ENCODE assay signal across 12 cellular contexts in the genomic region with DNA sequence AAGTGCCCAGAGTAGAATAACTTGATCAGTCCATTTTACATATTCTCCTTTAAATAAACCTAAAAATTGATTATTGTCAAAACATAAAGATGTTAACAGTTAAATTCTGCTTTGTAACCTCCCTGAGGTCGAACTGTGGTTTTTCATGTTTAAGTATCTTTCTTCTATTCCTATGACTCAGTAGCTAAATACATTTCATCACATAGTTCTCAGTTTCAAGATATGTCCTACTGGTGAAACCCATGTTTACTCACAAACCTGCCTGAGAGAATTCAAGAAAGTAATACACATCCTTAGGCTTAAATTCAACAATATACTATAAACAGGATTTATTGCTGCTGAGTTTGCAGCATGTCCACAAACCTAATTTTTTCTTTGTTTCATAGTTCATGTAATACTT.
DNase-seq lines count a peak whose midpoint lies in the region; ATAC-seq and TF ChIP-seq lines count a peak whose summit lies in the region.
"Had no signal": no experiment of that assay in that cellular context is flagged by ENCODE, and none has a peak within 500 bp of the region (broad histone marks: within the 10 kb centered on the region; RNA-seq: fewer than 3 reads in every experiment).

No MANE protein-coding gene starts in this region.

- H3K4me1 ChIP-seq in fibroblast of lung (ENCODE audit: control insufficient read depth, extremely low read depth, insufficient read depth, low read length), result no peaks in the 10 kb centered on the region

- intact Hi-C loops in Right ventricle myocardium superior (cut with DNase I), result no loop called here

- H3K4me3 Mint-ChIP-seq in progenitor cell of endocrine pancreas (ENCODE audit: low read depth), result no peak overlapping the region

- H3K27ac ChIP-seq in fibroblast of lung (ENCODE audit: insufficient read depth, low read length), result no peak overlapping the region
- H3K27ac ChIP-seq: epithelial cell of prostate had no signal

- no peak for TF ChIP-seq CTCF in fibroblast of lung (conservative IDR thresholded peaks at IDR 0.05 in 1 of 2, IDR thresholded peaks at IDR 0.05 in 1 of 2; ENCODE audit: low read depth in 1 of 2, low read length in 2 of 2)
- no peak for TF ChIP-seq CTCF in progenitor cell of endocrine pancreas (IDR thresholded peaks at IDR 0.05; ENCODE audit: unreplicated experiment)

- DNase-seq in fibroblast of lung (ENCODE audit: low read depth in 2 of 2), result peak; percentile 12 to 58
- DNase-seq in progenitor cell of endocrine pancreas (ENCODE audit: low spot score, unreplicated experiment), result no peak
- DNase-seq in HK-2 (ENCODE audit: unreplicated experiment), result no peak
- no peak for DNase-seq in NCI-H1436 treated with DMSO at 0.1 percent for 48 hours (lab: John Stamatoyannopoulos, UW)
- DNase-seq in Right ventricle myocardium superior, result no peak
- DNase-seq: DMS53, NCI-H774 had no signal

- H3K9me3 Mint-ChIP-seq in progenitor cell of endocrine pancreas (ENCODE audit: low read depth), result no peaks in the 10 kb centered on the region

- H4K20me1 ChIP-seq in fibroblast of lung (ENCODE audit: control insufficient read depth, extremely low read depth, insufficient read depth, low read length), result no peaks in the 10 kb centered on the region

- no peak overlapping the region for H3K4me2 ChIP-seq in fibroblast of lung (ENCODE audit: extremely low read depth, insufficient read depth, low read length)

- no peak overlapping the region for H3K27ac Mint-ChIP-seq in progenitor cell of endocrine pancreas
- H3K27ac Mint-ChIP-seq: activated naive CD4-positive, alpha-beta T cell treated with anti-CD3 and anti-CD28 coated beads, Interleukin-2, amount 50 U/mL, for 72 hours had no signal

- no peak overlapping the region for H2AFZ ChIP-seq in fibroblast of lung (ENCODE audit: low read length)

- ATAC-seq in GM18868 (IDR thresholded peaks at IDR 0.05; ENCODE audit: unreplicated experiment), result peak; percentile 95
- ATAC-seq in GM21717 (IDR thresholded peaks at IDR 0.05; ENCODE audit: unreplicated experiment), result peak; percentile 94
- ATAC-seq in HG03354 (IDR thresholded peaks at IDR 0.05; ENCODE audit: poor library complexity, severe bottlenecking, unreplicated experiment), result peak; percentile 89
- ATAC-seq in Right ventricle myocardium superior (ENCODE audit: poor library complexity), result no peak

- H3K36me3 Mint-ChIP-seq in progenitor cell of endocrine pancreas (ENCODE audit: insufficient read depth), result no peaks in the 10 kb centered on the region
- H3K36me3 Mint-ChIP-seq: activated naive CD4-positive, alpha-beta T cell treated with anti-CD3 and anti-CD28 coated beads, Interleukin-2, amount 50 U/mL, for 72 hours had no signal

- H3K9ac ChIP-seq in fibroblast of lung (ENCODE audit: insufficient read depth, low read length), result no peak overlapping the region

- no peaks in the 10 kb centered on the region for H3K27me3 Mint-ChIP-seq in progenitor cell of endocrine pancreas

- H3K4me3 ChIP-seq in fibroblast of lung (replicated peaks in 1 of 4; ENCODE audit: control extremely low read depth in 1 of 4, insufficient read depth in 1 of 4, low read depth in 3 of 4, low read length in 4 of 4), result no peak overlapping the region

- H3K36me3 ChIP-seq in fibroblast of lung (ENCODE audit: control insufficient read depth, insufficient read depth, low read length), result no peaks in the 10 kb centered on the region

- H3K79me2 ChIP-seq in fibroblast of lung (ENCODE audit: control insufficient read depth, insufficient read depth, low read length), result no peaks in the 10 kb centered on the region

- no peaks in the 10 kb centered on the region for H3K9me3 ChIP-seq in fibroblast of lung (ENCODE audit: control insufficient read depth, insufficient read depth, low read depth, low read length)

- H3K4me1 Mint-ChIP-seq in progenitor cell of endocrine pancreas (ENCODE audit: low read depth), result no peaks in the 10 kb centered on the region

- no peaks in the 10 kb centered on the region for H3K27me3 ChIP-seq in fibroblast of lung (ENCODE audit: control insufficient read depth, insufficient read depth, low read length)

Comparison
In these comparisons a context has a peak if more than half of its experiments do, and no peak if none do; other contexts are left out.
1. DNase-seq: peak in fibroblast of lung (2 of 2); none in progenitor cell of endocrine pancreas (single experiment), HK-2 (single experiment), NCI-H1436 treated with DMSO at 0.1 percent for 48 hours (single experiment) and Right ventricle myocardium superior (single experiment).